Comparison of ENCODE assay signal across 23 cellular contexts in the genomic region with DNA sequence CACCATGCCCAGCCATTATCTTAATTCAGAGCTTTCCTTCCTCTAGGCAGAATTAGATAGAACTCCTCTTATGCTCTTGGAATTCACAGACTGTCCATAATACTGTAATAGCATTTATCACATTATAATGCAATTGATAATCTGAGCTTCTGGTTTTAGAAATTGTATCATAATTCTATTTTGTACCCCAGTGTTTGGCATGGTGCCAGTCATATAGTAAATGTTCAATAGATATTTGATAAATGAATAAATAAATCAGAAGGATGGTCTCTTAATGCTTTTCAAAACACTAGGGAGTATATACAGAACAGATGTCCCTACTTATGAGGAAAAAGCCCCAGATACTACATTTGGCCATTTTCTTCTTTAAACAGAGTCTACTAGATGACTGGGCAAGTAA.
"Had no signal": no experiment of that assay in that cellular context is flagged by ENCODE, and none has a peak within 500 bp of the region (broad histone marks: within the 10 kb centered on the region; RNA-seq: fewer than 3 reads in every experiment).

No MANE protein-coding gene starts in this region.

- H3K4me1 ChIP-seq: SJSA1 had no signal

- H3K4me3 ChIP-seq: MG63, SJSA1, SK-N-MC had no signal

- H3K27me3 ChIP-seq: MG63, SJSA1 had no signal

- ATAC-seq: HepG2 had no signal

- DNase-seq: IMR-90, KBM-7, MG63, NCI-H1092, NCI-H1105 treated with DMSO at 0.1 percent for 48 hours, NCI-H1417 treated with DMSO at 0.1 percent for 48 hours, NCI-H146, NCI-H187, NCI-H2029, NCI-H2081 treated with DMSO at 0.1 percent for 48 hours, NCI-H2171, NCI-H226, NCI-H446, NCI-H510A, NCI-H524 treated with DMSO at 0.1 percent for 48 hours, NCI-H69, NCI-H774, Right ventricle myocardium superior, RPMI8226, SIG-M5 had no signal

- H3K27ac ChIP-seq: SJSA1, SK-N-MC had no signal

- H3K9me3 ChIP-seq: MG63, SJSA1 had no signal
